ENCODE assay signal across 18 cellular contexts in genomic region chr2:205712983-205713531, GRCh38. TPM values are rescaled to one million over a fixed set of nuclear protein-coding genes. Genes with fewer than 3 reads are reported as not detected.
DNase-seq lines count a peak whose midpoint lies in the region; ATAC-seq and TF ChIP-seq lines count a peak whose summit lies in the region.
"Had no signal": no experiment of that assay in that cellular context is flagged by ENCODE, and none has a peak within 500 bp of the region (broad histone marks: within the 10 kb centered on the region; RNA-seq: fewer than 3 reads in every experiment).

No MANE protein-coding gene starts in this region.

- H3K4me1 ChIP-seq in A673 (ENCODE audit: insufficient read depth, low read length, poor library complexity, severe bottlenecking), result peaks cover 14% of the 10 kb centered on the region
- H3K4me1 ChIP-seq: Caco-2 had no signal

- TF ChIP-seq CTCF in A673 (conservative IDR thresholded peaks at IDR 0.05; ENCODE audit: low read depth, low read length), result no peak
- TF ChIP-seq CTCF in nephron (IDR thresholded peaks at IDR 0.05; ENCODE audit: unreplicated experiment in 3 of 3), result no peak

- H3K36me3 Mint-ChIP-seq in nephron (ENCODE audit: low read depth), result peaks cover 21% of the 10 kb centered on the region

- intact Hi-C loops in A673 (cut with micrococcal nuclease; ENCODE audit: unreplicated experiment), result no loop called here

- H3K9me3 ChIP-seq in A673 (ENCODE audit: low read depth, low read length, poor library complexity, severe bottlenecking), result no peaks in the 10 kb centered on the region
- H3K9me3 ChIP-seq: Caco-2, left ventricle myocardium inferior had no signal

- no peaks in the 10 kb centered on the region for H3K36me3 ChIP-seq in A673 (ENCODE audit: insufficient read depth, low read length, poor library complexity, severe bottlenecking)
- H3K36me3 ChIP-seq: left ventricle myocardium inferior had no signal

- peaks cover 4% of the 10 kb centered on the region for H3K27me3 Mint-ChIP-seq in nephron (ENCODE audit: low read depth)
- H3K27me3 Mint-ChIP-seq: activated CD4-positive, alpha-beta T cell treated with anti-CD3 and anti-CD28 coated beads, Interleukin-2, amount 10 ng/mL, durations not matched to agents 7 days and 5 days had no signal

- H3K4me1 Mint-ChIP-seq in nephron, result peaks cover 71% of the 10 kb centered on the region

- CTCF ChIA-PET in A673 (lab: Charles Lee), result no interaction called here

- no peaks in the 10 kb centered on the region for H3K27me3 ChIP-seq in A673 (replicated peaks; ENCODE audit: insufficient read depth, low read depth, low read length, poor library complexity)

- DNase-seq in A673 (ENCODE audit: low spot score) (peak; percentile 26), NCI-H82 (lab: John Stamatoyannopoulos, UW) (peak; percentile 75), dermis microvascular lymphatic vessel endothelial cell (ENCODE audit: low read depth in 2 of 2) (peak; percentile 75), cortex of kidney (lab: John Stamatoyannopoulos, UW) (no peak)
- no peak for DNase-seq in NK-92 treated with Interleukin-12 subunit alpha and Interleukin-12 subunit beta, amount 100 ng/mL, for 24 hours (lab: John Stamatoyannopoulos, UW)
- DNase-seq: activated CD4-positive, alpha-beta T cell treated with anti-CD3 and anti-CD28 coated beads, Interleukin-2, amount 10 ng/mL, durations not matched to agents 7 days and 5 days; activated naive CD4-positive, alpha-beta T cell treated with anti-CD3 and anti-CD28 coated beads, Interleukin-2, amount 50 U/mL, for 16 hours; Caco-2; effector CD4-positive, alpha-beta T cell; left ventricle myocardium inferior; NCI-H146; NCI-H2227 treated with DMSO at 0.1 percent for 48 hours; SHP77 treated with DMSO at 0.1 percent for 48 hours; T1000 had no signal

- no peaks in the 10 kb centered on the region for H3K9me3 Mint-ChIP-seq in nephron
- H3K9me3 Mint-ChIP-seq: activated CD4-positive, alpha-beta T cell treated with anti-CD3 and anti-CD28 coated beads, Interleukin-2, amount 10 ng/mL, durations not matched to agents 7 days and 5 days had no signal

- POLR2A ChIA-PET in A673 (lab: Charles Lee; ENCODE audit: low non-redundant PET), result interaction anchor here (0.6 kb wide), 1 partner anchor 470 kb away, joined by 3 read pairs; no protein-coding TSS in a partner anchor

- BruUV-seq in A673 (replicated peaks; lab: Mats Ljungman, UMichigan), result no TSS peak

- H3K27ac ChIP-seq in A673 (ENCODE audit: low read depth, low read length, poor library complexity, severe bottlenecking), result no peak overlapping the region

- no peak overlapping the region for H3K4me3 ChIP-seq in A673 (ENCODE audit: low read depth, low read length, poor library complexity, severe bottlenecking)
- H3K4me3 ChIP-seq: left ventricle myocardium inferior had no signal

- peak overlapping the region; percentile 89 to 95 (median 92) for H3K27ac Mint-ChIP-seq in nephron
- H3K27ac Mint-ChIP-seq: activated CD4-positive, alpha-beta T cell treated with anti-CD3 and anti-CD28 coated beads, Interleukin-2, amount 10 ng/mL, durations not matched to agents 7 days and 5 days; progenitor cell of endocrine pancreas had no signal

- no peak for ATAC-seq in HG03520 (IDR thresholded peaks at IDR 0.05; ENCODE audit: unreplicated experiment)
- ATAC-seq in GM18867 (IDR thresholded peaks at IDR 0.05; ENCODE audit: unreplicated experiment), result no peak

- no peak overlapping the region for H3K4me3 Mint-ChIP-seq in nephron
- H3K4me3 Mint-ChIP-seq: activated CD4-positive, alpha-beta T cell treated with anti-CD3 and anti-CD28 coated beads, Interleukin-2, amount 10 ng/mL, durations not matched to agents 7 days and 5 days had no signal

RNA-seq across cellular contexts. Expression of gene NRP2, which starts 30.8 kb away (rescaled TPM):
- total RNA-seq in A673 (2021), result 4.0 and 7.7 TPM in 2 replicates
- 160 and 244 TPM in 2 replicates for total RNA-seq in dermis microvascular lymphatic vessel endothelial cell

Comparison
In these comparisons a context has a peak if more than half of its experiments do, and no peak if none do; other contexts are left out.
1. DNase-seq: peak in A673 (single experiment), NCI-H82 (single experiment) and dermis microvascular lymphatic vessel endothelial cell (2 of 2); none in cortex of kidney (single experiment) and NK-92 treated with Interleukin-12 subunit alpha and Interleukin-12 subunit beta, amount 100 ng/mL, for 24 hours (single experiment).
2. RNA of gene NRP2, which starts 30.8 kb away (total RNA-seq): 160 to 244 TPM in dermis microvascular lymphatic vessel endothelial cell; 4.0 to 7.7 TPM in A673; every median in the first group is over 10 times any median in the second.